7 cellular contexts compared by ENCODE assay signal in genomic region chr14:105751291-105751751, GRCh38.
DNase-seq lines count a peak whose midpoint lies in the region; ATAC-seq, FAIRE-seq and TF ChIP-seq lines count a peak whose summit lies in the region.
"Not testable (repeated sequence)": the region's sequence is repeated elsewhere in the genome, so short reads cannot be mapped to it uniquely, and the experiment has no call there.

No MANE protein-coding gene starts in this region.

- H3K4me3 Mint-ChIP-seq in activated naive CD8-positive, alpha-beta T cell treated with anti-CD3 and anti-CD28 coated beads, Interleukin-2, amount 50 U/mL, for 24 hours; natural killer cell treated with Interleukin-12 subunit alpha and Interleukin-12 subunit beta and Interleukin-15 and Interleukin-18, amount 100 ng/mL, for 72 hours: not testable (repeated sequence)

- not testable (repeated sequence) for H3K36me3 Mint-ChIP-seq in activated naive CD8-positive, alpha-beta T cell treated with anti-CD3 and anti-CD28 coated beads, Interleukin-2, amount 50 U/mL, for 24 hours (ENCODE audit: low read depth); natural killer cell treated with Interleukin-12 subunit alpha and Interleukin-12 subunit beta and Interleukin-15 and Interleukin-18, amount 100 ng/mL, for 72 hours

- not testable (repeated sequence) for H3K4me1 Mint-ChIP-seq in activated naive CD8-positive, alpha-beta T cell treated with anti-CD3 and anti-CD28 coated beads, Interleukin-2, amount 50 U/mL, for 24 hours; natural killer cell treated with Interleukin-12 subunit alpha and Interleukin-12 subunit beta and Interleukin-15 and Interleukin-18, amount 100 ng/mL, for 72 hours (ENCODE audit: low read depth in 2 of 2)

- ATAC-seq in activated naive CD8-positive, alpha-beta T cell treated with anti-CD3 and anti-CD28 coated beads, Interleukin-2, amount 50 U/mL, for 24 hours = peak; percentile 18
- peak; percentile 5 to 31 for ATAC-seq in lower lobe of right lung
- peak; percentile 7 to 41 for ATAC-seq in natural killer cell treated with Interleukin-12 subunit alpha and Interleukin-12 subunit beta and Interleukin-15 and Interleukin-18, amount 100 ng/mL, for 72 hours

- FAIRE-seq in kidney (lab: Jason Lieb, UNC) = not testable (repeated sequence)

- not testable (repeated sequence) for H3K9me3 ChIP-seq in kidney (ENCODE audit: control insufficient read depth in 1 of 2, low read length in 2 of 2); lower lobe of right lung; spleen; vagina

- DNase-seq in activated CD8-positive, alpha-beta memory T cell treated with anti-CD3 and anti-CD28 coated beads, Interleukin-2, amount 50 U/mL, for 48 hours = peak; percentile 32
- DNase-seq in activated naive CD8-positive, alpha-beta T cell treated with anti-CD3 and anti-CD28 coated beads, Interleukin-2, amount 50 U/mL, for 24 hours; natural killer cell treated with Interleukin-12 subunit alpha and Interleukin-12 subunit beta and Interleukin-15 and Interleukin-18, amount 100 ng/mL, for 72 hours (ENCODE audit: low spot score): not testable (repeated sequence)
- DNase-seq in kidney (peak; percentile 60), lower lobe of right lung (peak; percentile 28), spleen (peak; percentile 66), vagina (ENCODE audit: extremely low spot score in 2 of 2) (peak; percentile 22 to 79)

- not testable (repeated sequence) for H3K27me3 ChIP-seq in lower lobe of right lung (ENCODE audit: low read depth); spleen (replicated peaks in 1 of 7); vagina

- H3K4me1 ChIP-seq in kidney (ENCODE audit: control insufficient read depth in 1 of 2, insufficient read depth in 1 of 2, low read depth in 1 of 2, low read length in 2 of 2); lower lobe of right lung; vagina: not testable (repeated sequence)
- H3K4me1 ChIP-seq in spleen = peaks cover 0 to 15% (median 2%) of the 10 kb centered on the region in 6 donors

- not testable (repeated sequence) for H3K36me3 ChIP-seq in kidney (ENCODE audit: control insufficient read depth in 1 of 2, insufficient read depth in 2 of 2, low read length in 2 of 2); lower lobe of right lung; spleen; vagina

- not testable (repeated sequence) for H3K27me3 Mint-ChIP-seq in activated naive CD8-positive, alpha-beta T cell treated with anti-CD3 and anti-CD28 coated beads, Interleukin-2, amount 50 U/mL, for 24 hours; natural killer cell treated with Interleukin-12 subunit alpha and Interleukin-12 subunit beta and Interleukin-15 and Interleukin-18, amount 100 ng/mL, for 72 hours

- H3K9me3 Mint-ChIP-seq in activated naive CD8-positive, alpha-beta T cell treated with anti-CD3 and anti-CD28 coated beads, Interleukin-2, amount 50 U/mL, for 24 hours; natural killer cell treated with Interleukin-12 subunit alpha and Interleukin-12 subunit beta and Interleukin-15 and Interleukin-18, amount 100 ng/mL, for 72 hours: not testable (repeated sequence)

- intact Hi-C loops in kidney (cut with DNase I); lower lobe of right lung (cut with DNase I); spleen (cut with DNase I; ENCODE audit: low total_unique reads); vagina (cut with DNase I): not testable (repeated sequence)

- not testable (repeated sequence) for H3K9ac ChIP-seq in kidney (ENCODE audit: low read length in 2 of 2)

- not testable (repeated sequence) for TF ChIP-seq CTCF in kidney (IDR thresholded peaks at IDR 0.05; ENCODE audit: borderline replicate concordance, extremely low read depth, insufficient read depth); lower lobe of right lung (IDR thresholded peaks at IDR 0.05); spleen (IDR thresholded peaks at IDR 0.05 in 8 of 11, conservative IDR thresholded peaks at IDR 0.05 in 3 of 11); vagina (IDR thresholded peaks at IDR 0.05)

- H3K27ac ChIP-seq in kidney (ENCODE audit: low read depth in 2 of 2, low read length in 2 of 2); lower lobe of right lung; spleen; vagina: not testable (repeated sequence)

- not testable (repeated sequence) for TF ChIP-seq POLR2A in spleen (IDR thresholded peaks at IDR 0.05); vagina (IDR thresholded peaks at IDR 0.05)

- 86 to 96% (median 90%) methylated on average over 14 to 18 of the region's 18 CpGs for WGBS in spleen, 5 donors

- not testable (repeated sequence) for H3K4me3 ChIP-seq in kidney (ENCODE audit: low read length in 2 of 2); lower lobe of right lung; spleen; vagina

- not testable (repeated sequence) for H3K27ac Mint-ChIP-seq in activated naive CD8-positive, alpha-beta T cell treated with anti-CD3 and anti-CD28 coated beads, Interleukin-2, amount 50 U/mL, for 24 hours; natural killer cell treated with Interleukin-12 subunit alpha and Interleukin-12 subunit beta and Interleukin-15 and Interleukin-18, amount 100 ng/mL, for 72 hours
